Comparison of ENCODE assay signal across 14 cellular contexts in genomic region chr2:63047193-63047533, GRCh38. TPM values are rescaled to one million over a fixed set of nuclear protein-coding genes. Genes with fewer than 3 reads are reported as not detected.
A peak's percentile ranks its signal among the peaks of the same experiment; 100 is the strongest.
DNase-seq lines count a peak whose midpoint lies in the region; ATAC-seq and TF ChIP-seq lines count a peak whose summit lies in the region.
"Had no signal": no experiment of that assay in that cellular context is flagged by ENCODE, and none has a peak within 500 bp of the region (broad histone marks: within the 10 kb centered on the region; RNA-seq: fewer than 3 reads in every experiment).

No MANE protein-coding gene starts in this region.

- DNase-seq in activated CD8-positive, alpha-beta memory T cell treated with anti-CD3 and anti-CD28 coated beads, Interleukin-2, amount 10 ng/mL, durations not matched to agents 7 days and 5 days = no peak
- DNase-seq in activated CD8-positive, alpha-beta memory T cell treated with anti-CD3 and anti-CD28 coated beads for 24 hours = no peak
- DNase-seq in T-cell (no peak), foreskin keratinocyte (peak in 1 of 2 donors; percentile 52), progenitor cell of endocrine pancreas (ENCODE audit: low spot score, unreplicated experiment) (no peak), NCI-H1417 treated with DMSO at 0.1 percent for 48 hours (lab: John Stamatoyannopoulos, UW) (no peak), transverse colon (no peak)
- DNase-seq: adrenal gland, left ventricle myocardium superior, NCI-H1694 treated with DMSO at 0.1 percent for 48 hours, PC-9 had no signal

- intact Hi-C loops in transverse colon (cut with DNase I; ENCODE audit: low total_unique reads) = no loop called here

- no peak for ATAC-seq in activated CD8-positive, alpha-beta memory T cell treated with anti-CD3 and anti-CD28 coated beads, Interleukin-2, amount 10 ng/mL, durations not matched to agents 7 days and 5 days
- ATAC-seq in T-cell (replicated peaks in 1 of 4) = no peak
- no peak for ATAC-seq in foreskin keratinocyte
- ATAC-seq in HG03108 (IDR thresholded peaks at IDR 0.05; ENCODE audit: unreplicated experiment) = no peak

- peaks cover 28% of the 10 kb centered on the region for H3K4me1 Mint-ChIP-seq in activated CD8-positive, alpha-beta memory T cell treated with anti-CD3 and anti-CD28 coated beads, Interleukin-2, amount 10 ng/mL, durations not matched to agents 7 days and 5 days
- peaks cover 42 to 46% (median 46%) of the 10 kb centered on the region in 3 donors for H3K4me1 Mint-ChIP-seq in T-cell
- peaks cover 24% of the 10 kb centered on the region for H3K4me1 Mint-ChIP-seq in progenitor cell of endocrine pancreas (ENCODE audit: low read depth)

- TF ChIP-seq EP300 in transverse colon (IDR thresholded peaks at IDR 0.05; ENCODE audit: low read depth) = no peak

- no peak overlapping the region for H3K27ac Mint-ChIP-seq in activated CD8-positive, alpha-beta memory T cell treated with anti-CD3 and anti-CD28 coated beads, Interleukin-2, amount 10 ng/mL, durations not matched to agents 7 days and 5 days
- H3K27ac Mint-ChIP-seq in T-cell (peak overlapping the region in 1 of 2 donors; percentile 11), progenitor cell of endocrine pancreas (no peak overlapping the region)

- no peak for TF ChIP-seq POLR2A in transverse colon (IDR thresholded peaks at IDR 0.05)

- H3K27me3 ChIP-seq in foreskin keratinocyte (no peaks in the 10 kb centered on the region), transverse colon (peaks cover 82% of the 10 kb centered on the region)

- peaks cover 63% of the 10 kb centered on the region for H3K27me3 Mint-ChIP-seq in activated CD8-positive, alpha-beta memory T cell treated with anti-CD3 and anti-CD28 coated beads, Interleukin-2, amount 10 ng/mL, durations not matched to agents 7 days and 5 days
- H3K27me3 Mint-ChIP-seq in T-cell (peaks cover 55 to 69% of the 10 kb centered on the region in 2 donors), progenitor cell of endocrine pancreas (peaks cover 76% of the 10 kb centered on the region)

- peak overlapping the region in 1 of 4 donors; percentile 15 for H3K4me3 ChIP-seq in transverse colon
- H3K4me3 ChIP-seq: adrenal gland, PC-9 had no signal

- no peaks in the 10 kb centered on the region for H3K9me3 ChIP-seq in transverse colon
- H3K9me3 ChIP-seq: adrenal gland had no signal

- TF ChIP-seq CTCF in foreskin keratinocyte (conservative IDR thresholded peaks at IDR 0.05) (no peak), progenitor cell of endocrine pancreas (IDR thresholded peaks at IDR 0.05; ENCODE audit: unreplicated experiment) (no peak), transverse colon (IDR thresholded peaks at IDR 0.05) (no peak)

- in situ Hi-C loops in transverse colon (cut with MboI; ENCODE audit: low pct_ligation_motif_present in 1 of 4, low pct_unique_long_range_greater_than_20kb in 1 of 4, low sequenced_read_pairs in 3 of 4) = no loop called here

- POLR2A ChIA-PET in T-cell (lab: Charles Lee) = interaction anchor here in 1 of 2 donors (0.6 to 0.7 kb wide), 2 partner anchors 1123 to 1911 kb away, joined by 4 to 6 read pairs; no protein-coding TSS in a partner anchor

- H3K4me1 ChIP-seq in foreskin keratinocyte (peaks cover 11% of the 10 kb centered on the region), transverse colon (peaks cover 22 to 47% (median 43%) of the 10 kb centered on the region in 4 donors)

- no peaks in the 10 kb centered on the region for H3K9me3 Mint-ChIP-seq in activated CD8-positive, alpha-beta memory T cell treated with anti-CD3 and anti-CD28 coated beads, Interleukin-2, amount 10 ng/mL, durations not matched to agents 7 days and 5 days (ENCODE audit: low read depth)
- H3K9me3 Mint-ChIP-seq in T-cell (no peaks in the 10 kb centered on the region), progenitor cell of endocrine pancreas (ENCODE audit: low read depth) (no peaks in the 10 kb centered on the region)

- CTCF ChIA-PET in activated CD8-positive, alpha-beta memory T cell treated with anti-CD3 and anti-CD28 coated beads, Interleukin-2, amount 10 ng/mL, durations not matched to agents 7 days and 5 days (lab: Charles Lee) = no interaction called here
- CTCF ChIA-PET in T-cell (lab: Charles Lee) = no interaction called here

- WGBS in transverse colon (ENCODE audit: low coverage in 1 of 2), 2 donors = 27 to 55% methylated on average over 5 to 19 of the region's 19 CpGs

- H3K36me3 ChIP-seq in transverse colon = no peaks in the 10 kb centered on the region
- H3K36me3 ChIP-seq: adrenal gland had no signal

- H3K36me3 Mint-ChIP-seq in activated CD8-positive, alpha-beta memory T cell treated with anti-CD3 and anti-CD28 coated beads, Interleukin-2, amount 10 ng/mL, durations not matched to agents 7 days and 5 days = peaks cover 9% of the 10 kb centered on the region
- peaks cover 21% of the 10 kb centered on the region for H3K36me3 Mint-ChIP-seq in T-cell
- peaks cover 9% of the 10 kb centered on the region for H3K36me3 Mint-ChIP-seq in progenitor cell of endocrine pancreas (ENCODE audit: insufficient read depth)

- H3K27ac ChIP-seq in foreskin keratinocyte (peak overlapping the region; percentile 49), transverse colon (no peak overlapping the region)
- H3K27ac ChIP-seq: adrenal gland, PC-9, VCaP had no signal

- peak overlapping the region; percentile 42 for H3K4me3 Mint-ChIP-seq in activated CD8-positive, alpha-beta memory T cell treated with anti-CD3 and anti-CD28 coated beads, Interleukin-2, amount 10 ng/mL, durations not matched to agents 7 days and 5 days
- H3K4me3 Mint-ChIP-seq in T-cell (peak overlapping the region; percentile 34 to 76 (median 47)), progenitor cell of endocrine pancreas (ENCODE audit: low read depth) (peak overlapping the region; percentile 49)

RNA-seq across cellular contexts. Expression of gene OTX1, which starts 3.5 kb away (rescaled TPM):
- under 1 TPM; 0.26 to 0.58 TPM for total RNA-seq in activated CD8-positive, alpha-beta memory T cell treated with anti-CD3 and anti-CD28 coated beads, Interleukin-2, amount 10 ng/mL, durations not matched to agents 7 days and 5 days
- not detected for total RNA-seq in T-cell
- 3.8 and 4.5 TPM in 2 replicates for total RNA-seq in foreskin keratinocyte
- 3.0 and 3.4 TPM in 2 replicates for polyA plus RNA-seq in foreskin keratinocyte
- 1.0 and 1.2 TPM in 2 replicates for total RNA-seq in progenitor cell of endocrine pancreas
- not detected for total RNA-seq in transverse colon
- total RNA-seq: adrenal gland, left ventricle myocardium superior had no signal
- polyA plus RNA-seq: AG04450 had no signal
